ENCODE assay signal across 12 cellular contexts in genomic region chr3:188043891-188044290, GRCh38.
"Had no signal": no experiment of that assay in that cellular context is flagged by ENCODE, and none has a peak within 500 bp of the region (broad histone marks: within the 10 kb centered on the region; RNA-seq: fewer than 3 reads in every experiment).

No MANE protein-coding gene starts in this region.

- H3K27ac Mint-ChIP-seq: activated B cell treated with CpG ODN at 0.5 μM for 24 hours; naive thymus-derived CD4-positive, alpha-beta T cell had no signal

- H3K36me3 ChIP-seq: cardiac muscle cell, esophagus muscularis mucosa had no signal

- H3K9me3 Mint-ChIP-seq: activated B cell treated with CpG ODN at 0.5 μM for 24 hours had no signal

- H3K4me3 ChIP-seq: cardiac muscle cell, esophagus muscularis mucosa, psoas muscle had no signal

- H3K4me1 Mint-ChIP-seq: activated B cell treated with CpG ODN at 0.5 μM for 24 hours had no signal

- H3K4me1 ChIP-seq: esophagus muscularis mucosa had no signal

- ATAC-seq: naive thymus-derived CD4-positive, alpha-beta T cell; psoas muscle had no signal

- DNase-seq: activated B cell treated with CpG ODN at 0.5 μM for 24 hours; activated effector memory CD4-positive, alpha-beta T cell treated with Interleukin-2 at 50 U/mL for 16 hours; activated T-cell treated with anti-CD3 and anti-CD28 coated beads for 4 hours; foreskin fibroblast; head of caudate nucleus; naive thymus-derived CD4-positive, alpha-beta T cell; nucleus accumbens; psoas muscle; SK-N-SH; stimulated activated CD4-positive, alpha-beta T cell treated with anti-CD3 and anti-CD28 coated beads, Interleukin-12 subunit alpha, Interleukin-12 subunit beta, amount 100 ng/mL, for 4 hours had no signal

- H3K9me3 ChIP-seq: esophagus muscularis mucosa, psoas muscle, SK-N-SH had no signal

- H3K4me2 ChIP-seq: SK-N-SH had no signal

- H3K27me3 ChIP-seq: esophagus muscularis mucosa had no signal

- H3K27ac ChIP-seq: cardiac muscle cell, esophagus muscularis mucosa, psoas muscle had no signal

- H3K4me3 Mint-ChIP-seq: activated B cell treated with CpG ODN at 0.5 μM for 24 hours; naive thymus-derived CD4-positive, alpha-beta T cell had no signal

- H3K9me2 ChIP-seq: SK-N-SH had no signal
